Comparison of ENCODE assay signal across 8 cellular contexts in the genomic region with DNA sequence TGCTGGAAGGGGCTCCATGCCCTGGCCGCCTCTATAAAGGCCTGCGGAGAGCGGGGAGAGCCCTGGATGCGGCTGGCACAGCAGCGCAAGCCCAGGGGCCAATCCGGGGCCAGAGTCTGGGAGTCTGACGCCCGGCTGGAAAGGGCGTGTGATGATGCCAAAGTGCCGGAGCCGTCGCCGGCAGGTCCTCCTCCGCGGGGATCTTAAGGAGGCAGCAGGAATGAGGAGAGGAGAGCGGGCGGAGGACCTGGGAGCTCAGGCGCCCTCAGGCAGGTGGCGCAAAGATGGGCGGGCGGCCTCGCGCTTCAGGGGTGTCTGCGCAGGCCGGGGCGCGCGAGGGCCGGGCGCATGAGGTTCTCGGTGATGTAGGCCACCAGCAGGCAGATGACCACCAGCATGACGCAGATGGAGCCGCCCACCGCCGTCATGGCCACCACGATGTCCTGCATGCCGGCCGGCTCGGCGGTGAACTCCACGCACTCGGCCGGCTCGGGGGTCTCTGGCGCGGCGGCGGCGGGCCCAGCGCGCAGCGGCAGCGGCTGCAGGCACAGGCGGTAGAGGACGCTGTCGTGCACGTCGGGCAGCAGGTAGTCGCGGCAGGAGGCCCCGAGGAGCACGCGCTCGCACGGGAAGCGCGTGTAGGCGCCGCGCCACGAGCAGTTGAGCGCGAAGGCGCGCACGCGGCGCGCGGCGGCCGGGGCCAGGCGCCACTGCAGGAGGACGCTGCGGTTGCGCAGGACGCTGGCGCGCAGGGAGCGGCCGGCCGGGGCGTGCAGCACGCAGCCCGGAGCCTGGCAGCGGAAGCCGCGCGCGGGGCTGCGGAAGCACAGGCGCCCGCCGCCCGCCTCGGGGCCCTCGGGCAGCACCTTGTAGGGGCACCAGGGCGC. TPM values are rescaled to one million over a fixed set of nuclear protein-coding genes. Genes with fewer than 3 reads are reported as not detected.
DNase-seq lines count a peak whose midpoint lies in the region; ATAC-seq and TF ChIP-seq lines count a peak whose summit lies in the region.

No MANE protein-coding gene starts in this region.

- H3K9me3 ChIP-seq in tibial nerve, result no peaks in the 10 kb centered on the region

- TF ChIP-seq CTCF in tibial nerve (IDR thresholded peaks at IDR 0.05), result no peak

- H3K4me3 ChIP-seq in tibial nerve, result peak overlapping the region in 1 of 4 donors; percentile 43

- intact Hi-C loops in left ventricle myocardium superior (cut with micrococcal nuclease), result no loop called here

- H3K27me3 ChIP-seq in tibial nerve, result peaks cover 0 to 42% of the 10 kb centered on the region in 2 donors

- TF ChIP-seq EP300 in Ishikawa (IDR thresholded peaks at IDR 0.05; ENCODE audit: borderline replicate concordance) (no peak), tibial nerve (IDR thresholded peaks at IDR 0.05) (no peak)

- no peak overlapping the region for H3K27ac ChIP-seq in tibial nerve

- 7 to 10% methylated on average over 21 to 59 of the region's 108 CpGs for WGBS in tibial nerve, 2 donors

- no peak for TF ChIP-seq POLR2A in tibial nerve (IDR thresholded peaks at IDR 0.05)

- H3K4me1 ChIP-seq in tibial nerve, result peaks cover 0 to 26% (median 4%) of the 10 kb centered on the region in 4 donors

- no peak for TF ChIP-seq RAD21 in Ishikawa (IDR thresholded peaks at IDR 0.05; ENCODE audit: low read depth)

- no peaks in the 10 kb centered on the region for H3K36me3 ChIP-seq in tibial nerve

- peak; percentile 56 for DNase-seq in CMK (ENCODE audit: low read depth)
- DNase-seq in activated naive CD4-positive, alpha-beta T cell treated with Interleukin-2 at 50 U/mL for 16 hours, result peak; percentile 33
- DNase-seq in left ventricle myocardium superior, result peak; percentile 59
- peak; percentile 26 to 37 for DNase-seq in stimulated activated CD4-positive, alpha-beta T cell treated with anti-CD3 and anti-CD28 coated beads, Interleukin-4, amount 100 ng/mL, for 4 hours
- DNase-seq in putamen (ENCODE audit: low spot score), result no peak
- DNase-seq in DMS153 (lab: John Stamatoyannopoulos, UW), result no peak
- DNase-seq in tibial nerve (ENCODE audit: low spot score in 2 of 2), result no peak

- peak; percentile 10 for ATAC-seq in left ventricle myocardium superior

TF ChIP-seq in Ishikawa, 13 proteins besides CTCF, POLR2A, EP300 and RAD21:
- no peak for TF ChIP-seq FOXM1 (IDR thresholded peaks at IDR 0.05; ENCODE audit: borderline replicate concordance, low read depth)
- TF ChIP-seq, protein P1, sequence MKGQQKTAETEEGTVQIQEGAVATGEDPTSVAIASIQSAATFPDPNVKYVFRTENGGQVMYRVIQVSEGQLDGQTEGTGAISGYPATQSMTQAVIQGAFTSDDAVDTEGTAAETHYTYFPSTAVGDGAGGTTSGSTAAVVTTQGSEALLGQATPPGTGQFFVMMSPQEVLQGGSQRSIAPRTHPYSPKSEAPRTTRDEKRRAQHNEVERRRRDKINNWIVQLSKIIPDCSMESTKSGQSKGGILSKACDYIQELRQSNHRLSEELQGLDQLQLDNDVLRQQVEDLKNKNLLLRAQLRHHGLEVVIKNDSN (IDR thresholded peaks at IDR 0.05), result no peak
- TF ChIP-seq, protein P2, sequence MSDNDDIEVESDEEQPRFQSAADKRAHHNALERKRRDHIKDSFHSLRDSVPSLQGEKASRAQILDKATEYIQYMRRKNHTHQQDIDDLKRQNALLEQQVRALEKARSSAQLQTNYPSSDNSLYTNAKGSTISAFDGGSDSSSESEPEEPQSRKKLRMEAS (IDR thresholded peaks at IDR 0.05), result peak; percentile 98
- no peak; the same call in 1 of the 2 replicates for TF ChIP-seq ZBTB7A (IDR thresholded peaks at IDR 0.05; ENCODE audit: low read depth)
- no peak for TF ChIP-seq EGR1 (IDR thresholded peaks at IDR 0.05)
- 0 out of 2 replicates have a peak, but pooled peaks have one; percentile 29 for TF ChIP-seq TAF1 (IDR thresholded peaks at IDR 0.05; ENCODE audit: low read depth)
- TF ChIP-seq YY1 (IDR thresholded peaks at IDR 0.05; ENCODE audit: low read depth), result no peak
- no peak for TF ChIP-seq CEBPB (IDR thresholded peaks at IDR 0.05)
- TF ChIP-seq TEAD4 (IDR thresholded peaks at IDR 0.05), result peak; percentile 36; the same call in 1 of the 2 replicates
- TF ChIP-seq, protein P3, sequence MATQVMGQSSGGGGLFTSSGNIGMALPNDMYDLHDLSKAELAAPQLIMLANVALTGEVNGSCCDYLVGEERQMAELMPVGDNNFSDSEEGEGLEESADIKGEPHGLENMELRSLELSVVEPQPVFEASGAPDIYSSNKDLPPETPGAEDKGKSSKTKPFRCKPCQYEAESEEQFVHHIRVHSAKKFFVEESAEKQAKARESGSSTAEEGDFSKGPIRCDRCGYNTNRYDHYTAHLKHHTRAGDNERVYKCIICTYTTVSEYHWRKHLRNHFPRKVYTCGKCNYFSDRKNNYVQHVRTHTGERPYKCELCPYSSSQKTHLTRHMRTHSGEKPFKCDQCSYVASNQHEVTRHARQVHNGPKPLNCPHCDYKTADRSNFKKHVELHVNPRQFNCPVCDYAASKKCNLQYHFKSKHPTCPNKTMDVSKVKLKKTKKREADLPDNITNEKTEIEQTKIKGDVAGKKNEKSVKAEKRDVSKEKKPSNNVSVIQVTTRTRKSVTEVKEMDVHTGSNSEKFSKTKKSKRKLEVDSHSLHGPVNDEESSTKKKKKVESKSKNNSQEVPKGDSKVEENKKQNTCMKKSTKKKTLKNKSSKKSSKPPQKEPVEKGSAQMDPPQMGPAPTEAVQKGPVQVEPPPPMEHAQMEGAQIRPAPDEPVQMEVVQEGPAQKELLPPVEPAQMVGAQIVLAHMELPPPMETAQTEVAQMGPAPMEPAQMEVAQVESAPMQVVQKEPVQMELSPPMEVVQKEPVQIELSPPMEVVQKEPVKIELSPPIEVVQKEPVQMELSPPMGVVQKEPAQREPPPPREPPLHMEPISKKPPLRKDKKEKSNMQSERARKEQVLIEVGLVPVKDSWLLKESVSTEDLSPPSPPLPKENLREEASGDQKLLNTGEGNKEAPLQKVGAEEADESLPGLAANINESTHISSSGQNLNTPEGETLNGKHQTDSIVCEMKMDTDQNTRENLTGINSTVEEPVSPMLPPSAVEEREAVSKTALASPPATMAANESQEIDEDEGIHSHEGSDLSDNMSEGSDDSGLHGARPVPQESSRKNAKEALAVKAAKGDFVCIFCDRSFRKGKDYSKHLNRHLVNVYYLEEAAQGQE (IDR thresholded peaks at IDR 0.05; ENCODE audit: low read depth), result no peak
- TF ChIP-seq CREB1 (IDR thresholded peaks at IDR 0.05; ENCODE audit: low read depth), result no peak
- peak; percentile 31; the same call in 1 of the 2 replicates for TF ChIP-seq TCF12 (IDR thresholded peaks at IDR 0.05; ENCODE audit: low read depth)
- TF ChIP-seq NFIC (IDR thresholded peaks at IDR 0.05), result no peak; the same call in 1 of the 2 replicates

RNA-seq across cellular contexts. Expression of a gene that starts 0.7 kb away (rescaled TPM):
- 3.6 TPM for total RNA-seq in left ventricle myocardium superior
- 1 to 10 TPM; 1.4 to 3.0 (median 2.0) TPM for total RNA-seq in tibial nerve

RNA-seq across cellular contexts. Expression of a gene that starts 16.0 kb away (rescaled TPM):
- total RNA-seq in left ventricle myocardium superior (131 TPM), tibial nerve (100 to 1,000 TPM in 1 of 4 donors, 10 to 100 TPM in 3; 50.5 to 108 (median 98.6) TPM)

RNA-seq across cellular contexts. Expression of a gene that starts 24.6 kb away (rescaled TPM):
- total RNA-seq in left ventricle myocardium superior (118 TPM), tibial nerve (100 to 1,000 TPM; 129 to 161 (median 146) TPM)

RNA-seq across cellular contexts. Expression of a gene that starts 32.7 kb away (rescaled TPM):
- total RNA-seq in left ventricle myocardium superior (47.9 TPM), tibial nerve (1 to 10 TPM; 1.2 to 6.6 (median 3.8) TPM)

RNA-seq across cellular contexts. Expression of a gene that starts 58.8 kb away (rescaled TPM):
- total RNA-seq in left ventricle myocardium superior, result 8.9 TPM
- 10 to 100 TPM in 1 of 4 donors, 1 to 10 TPM in 2, not detected in 1; 4.0 to 27.3 (median 5.1) TPM for total RNA-seq in tibial nerve

Comparison
In these comparisons a context has a peak if more than half of its experiments do, and no peak if none do; other contexts are left out.
1. DNase-seq: peak in CMK (single experiment), activated naive CD4-positive, alpha-beta T cell treated with Interleukin-2 at 50 U/mL for 16 hours (single experiment), left ventricle myocardium superior (single experiment) and stimulated activated CD4-positive, alpha-beta T cell treated with anti-CD3 and anti-CD28 coated beads, Interleukin-4, amount 100 ng/mL, for 4 hours (2 of 2); none in putamen (single experiment), DMS153 (single experiment) and tibial nerve (0 of 2).